ENCODE assay signal across 8 cellular contexts in genomic region chr16:30445149-30445407, GRCh38. TPM values are rescaled to one million over a fixed set of nuclear protein-coding genes. Genes with fewer than 3 reads are reported as not detected.
DNase-seq lines count a peak whose midpoint lies in the region; ATAC-seq and TF ChIP-seq lines count a peak whose summit lies in the region.

No MANE protein-coding gene starts in this region.

- H3K27ac ChIP-seq in GM23248 (peak overlapping the region; percentile 97), RWPE2 (ENCODE audit: poor library complexity, severe bottlenecking) (peak overlapping the region; percentile 38), foreskin keratinocyte (peak overlapping the region; percentile 77)

- peak overlapping the region; percentile 90 for H3K4me3 Mint-ChIP-seq in stimulated activated memory B cell treated with anti-CD40 and anti-IgM and Interleukin-4, amounts not matched to agents 10 μg/mL and 1 μg/mL and 100 μg/mL, for 72 hours

- H2AFZ ChIP-seq in GM23248: peak overlapping the region; percentile 92

- in situ Hi-C loops in GM23248 (cut with MboI): loop anchor here (10.0 kb wide), 1 partner anchor 180 kb away; no protein-coding TSS in a partner anchor

- peak overlapping the region; percentile 88 for H3K4me2 ChIP-seq in GM23248 (ENCODE audit: unreplicated experiment)

- peaks cover 3% of the 10 kb centered on the region for H3K9me3 Mint-ChIP-seq in stimulated activated memory B cell treated with anti-CD40 and anti-IgM and Interleukin-4, amounts not matched to agents 10 μg/mL and 1 μg/mL and 100 μg/mL, for 72 hours

- peaks cover 38% of the 10 kb centered on the region for H3K36me3 Mint-ChIP-seq in stimulated activated memory B cell treated with anti-CD40 and anti-IgM and Interleukin-4, amounts not matched to agents 10 μg/mL and 1 μg/mL and 100 μg/mL, for 72 hours

- H3K79me2 ChIP-seq in GM23248 (ENCODE audit: insufficient read depth): peaks cover 17% of the 10 kb centered on the region

- H3K27me3 Mint-ChIP-seq in stimulated activated memory B cell treated with anti-CD40 and anti-IgM and Interleukin-4, amounts not matched to agents 10 μg/mL and 1 μg/mL and 100 μg/mL, for 72 hours: no peaks in the 10 kb centered on the region

- no peaks in the 10 kb centered on the region for H4K20me1 ChIP-seq in GM23248 (ENCODE audit: insufficient read depth)

- H3K27ac Mint-ChIP-seq in stimulated activated memory B cell treated with anti-CD40 and anti-IgM and Interleukin-4, amounts not matched to agents 10 μg/mL and 1 μg/mL and 100 μg/mL, for 72 hours: peak overlapping the region; percentile 87

- H3K4me1 ChIP-seq in GM23248 (ENCODE audit: insufficient read depth) (peaks cover 17% of the 10 kb centered on the region; the same call in 1 of the 2 replicates), RWPE2 (ENCODE audit: insufficient read depth, poor library complexity, severe bottlenecking) (peaks cover 6% of the 10 kb centered on the region), foreskin keratinocyte (no peaks in the 10 kb centered on the region)

- TF ChIP-seq CTCF in RWPE2 (IDR thresholded peaks at IDR 0.05; ENCODE audit: poor library complexity, severe bottlenecking) (no peak), foreskin keratinocyte (conservative IDR thresholded peaks at IDR 0.05) (no peak)

- H3K27me3 ChIP-seq in GM23248 (replicated peaks; ENCODE audit: insufficient read depth) (no peaks in the 10 kb centered on the region), RWPE2 (ENCODE audit: insufficient read depth, poor library complexity, severe bottlenecking) (no peaks in the 10 kb centered on the region), foreskin keratinocyte (no peaks in the 10 kb centered on the region)

- H3F3A ChIP-seq in GM23248 (ENCODE audit: insufficient read depth): peaks cover 19% of the 10 kb centered on the region; the same call in 1 of the 2 replicates

- H3K4me3 ChIP-seq in GM23248 (peak overlapping the region; percentile 98), RWPE2 (ENCODE audit: severe bottlenecking) (peak overlapping the region; percentile 65)

- peak overlapping the region; percentile 98 for H3K9ac ChIP-seq in GM23248

- H3K36me3 ChIP-seq in GM23248 (ENCODE audit: low read depth) (peaks cover 11% of the 10 kb centered on the region; the same call in 1 of the 2 replicates), RWPE2 (ENCODE audit: low read depth) (peaks cover 17% of the 10 kb centered on the region)

- no peaks in the 10 kb centered on the region for H3K9me2 ChIP-seq in GM23248 (ENCODE audit: insufficient read depth)

- DNase-seq in GM23248: no peak
- no peak for DNase-seq in RWPE2 (ENCODE audit: low spot score)
- no peak for DNase-seq in foreskin keratinocyte
- no peak for DNase-seq in cerebellar nuclear complex (lab: John Stamatoyannopoulos, UW)
- no peak for DNase-seq in NCI-H526 treated with DMSO at 0.1 percent for 48 hours (lab: John Stamatoyannopoulos, UW)
- DNase-seq in nucleus accumbens (lab: John Stamatoyannopoulos, UW): no peak

- H3K9me3 ChIP-seq in GM23248 (ENCODE audit: low read depth) (no peaks in the 10 kb centered on the region), RWPE2 (ENCODE audit: severe bottlenecking) (no peaks in the 10 kb centered on the region)

- WGBS in GM23248 (ENCODE audit: low coverage in 1 of 2, low lambda C conversion rate in 2 of 2, missing lambda C conversion rate in 2 of 2), 2 experiments: 39 to 45% methylated on average over 11 of the region's 11 CpGs

- ATAC-seq in RWPE2 (ENCODE audit: low read depth) (no peak), foreskin keratinocyte (no peak), HG03039 (IDR thresholded peaks at IDR 0.05; ENCODE audit: unreplicated experiment) (no peak)
- ATAC-seq in stimulated activated memory B cell treated with anti-CD40 and anti-IgM and Interleukin-4, amounts not matched to agents 10 μg/mL and 1 μg/mL and 100 μg/mL, for 72 hours: no peak

- H3K4me1 Mint-ChIP-seq in stimulated activated memory B cell treated with anti-CD40 and anti-IgM and Interleukin-4, amounts not matched to agents 10 μg/mL and 1 μg/mL and 100 μg/mL, for 72 hours: peaks cover 45% of the 10 kb centered on the region

RNA-seq across cellular contexts. Expression of gene SEPHS2, which starts 0.6 kb away (rescaled TPM):
- total RNA-seq in GM23248 (2014; rRNA removed; shearing (Covaris generic)): 6.2 and 6.4 TPM in 2 replicates
- 26.9 and 27.5 TPM in 2 replicates for polyA plus RNA-seq in GM23248 (2016; fragmentation: Nextera tagmentation; extraction: Ambion mirVana)
- 13.7 and 16.5 TPM in 2 replicates for total RNA-seq in foreskin keratinocyte
- polyA plus RNA-seq in foreskin keratinocyte: 23.8 and 26.4 TPM in 2 replicates

RNA-seq across cellular contexts. Expression of gene DCTPP1, which starts 15.2 kb away (rescaled TPM):
- 20.2 and 24.3 TPM in 2 replicates for total RNA-seq in GM23248 (2014; rRNA removed; shearing (Covaris generic))
- 45.7 and 47.3 TPM in 2 replicates for polyA plus RNA-seq in GM23248 (2016; fragmentation: Nextera tagmentation; extraction: Ambion mirVana)
- total RNA-seq in foreskin keratinocyte: 80.2 and 84.4 TPM in 2 replicates
- 158 and 164 TPM in 2 replicates for polyA plus RNA-seq in foreskin keratinocyte

RNA-seq across cellular contexts. Expression of gene ITGAL, which starts 27.5 kb away (rescaled TPM):
- total RNA-seq in GM23248 (2014; rRNA removed; shearing (Covaris generic)): 0.65 TPM in 1 of 2 replicates, not detected in the other
- polyA plus RNA-seq in GM23248 (2016; fragmentation: Nextera tagmentation; extraction: Ambion mirVana) (0.27 TPM in 1 of 2 replicates, not detected in the other), foreskin keratinocyte (not detected in 2 replicates)
- total RNA-seq in foreskin keratinocyte: 0.07 TPM in 1 of 2 replicates, not detected in the other

RNA-seq across cellular contexts. Expression of gene ZNF771, which starts 37.7 kb away (rescaled TPM):
- total RNA-seq in GM23248 (2014; rRNA removed; shearing (Covaris generic)): 17.6 and 33.1 TPM in 2 replicates
- polyA plus RNA-seq in GM23248 (2016; fragmentation: Nextera tagmentation; extraction: Ambion mirVana) (20.1 and 21.1 TPM in 2 replicates), foreskin keratinocyte (4.0 and 4.4 TPM in 2 replicates)
- total RNA-seq in foreskin keratinocyte: 3.0 TPM in 2 replicates

RNA-seq across cellular contexts. Expression of gene ZNF48, which starts 49.9 kb away (rescaled TPM):
- 6.3 and 16.2 TPM in 2 replicates for total RNA-seq in GM23248 (2014; rRNA removed; shearing (Covaris generic))
- polyA plus RNA-seq in GM23248 (2016; fragmentation: Nextera tagmentation; extraction: Ambion mirVana): 0.65 and 0.81 TPM in 2 replicates
- 8.7 and 10.5 TPM in 2 replicates for total RNA-seq in foreskin keratinocyte
- 6.8 and 8.0 TPM in 2 replicates for polyA plus RNA-seq in foreskin keratinocyte

Comparison
In these comparisons a context has a peak if more than half of its experiments do, and no peak if none do; other contexts are left out.
1. H3K27ac ChIP-seq: peak in every context shown above with its lines; median percentile 97 in GM23248; 77 in foreskin keratinocyte; 38 in RWPE2.